In genomic region chr9:125444956-125445506, GRCh38 we compare ENCODE assay signal across 23 cellular contexts.
"Had no signal": no experiment of that assay in that cellular context is flagged by ENCODE, and none has a peak within 500 bp of the region (broad histone marks: within the 10 kb centered on the region; RNA-seq: fewer than 3 reads in every experiment).

No MANE protein-coding gene starts in this region.

- ATAC-seq: activated CD4-positive, alpha-beta T cell treated with anti-CD3 and anti-CD28 coated beads for 36 hours; activated T-cell treated with anti-CD3 and anti-CD28 coated beads, Interleukin-2, amount 50 U/mL, for 4 hours; foreskin keratinocyte; left lung; stimulated activated naive CD8-positive, alpha-beta T cell treated with anti-CD3 and anti-CD28 coated beads, Interleukin-15, Interleukin-2, amounts not matched to agents 100 U/mL and 50 U/mL, for 24 hours; upper lobe of right lung had no signal

- H3K9me3 ChIP-seq: left lung, prostate gland, thyroid gland, upper lobe of right lung had no signal

- H3K9me3 Mint-ChIP-seq: activated B cell treated with CpG ODN at 0.5 μM for 24 hours; activated T-cell treated with anti-CD3 and anti-CD28 coated beads, Interleukin-2, amount 50 U/mL, for 4 hours; dendritic cell treated with granulocyte-macrophage colony-stimulating factor and Interleukin-4, amounts not matched to agents 40 ng/mL and 50 ng/mL, for 4 days; immature natural killer cell had no signal

- H3K4me3 ChIP-seq: hepatocyte, left lung, prostate gland, thyroid gland, upper lobe of right lung had no signal

- H3K27ac Mint-ChIP-seq: activated B cell treated with CpG ODN at 0.5 μM for 24 hours; activated CD4-positive, alpha-beta T cell treated with anti-CD3 and anti-CD28 coated beads for 36 hours; dendritic cell treated with granulocyte-macrophage colony-stimulating factor and Interleukin-4, amounts not matched to agents 40 ng/mL and 50 ng/mL, for 4 days; immature natural killer cell had no signal

- H3K36me3 ChIP-seq: prostate gland, thyroid gland had no signal

- H3K27ac ChIP-seq: foreskin keratinocyte, hepatocyte, left lung, prostate gland, thyroid gland, upper lobe of right lung had no signal

- H3K4me1 ChIP-seq: foreskin keratinocyte, left lung, prostate gland, upper lobe of right lung had no signal

- H3K27me3 ChIP-seq: foreskin keratinocyte, hepatocyte, left lung, thyroid gland, upper lobe of right lung had no signal

- DNase-seq: activated B cell treated with CpG ODN at 0.5 μM for 24 hours; activated CD4-positive, alpha-beta T cell treated with anti-CD3 and anti-CD28 coated beads for 36 hours; activated CD4-positive, alpha-beta T cell treated with anti-CD3 and anti-CD28 coated beads, Interleukin-2, amount 50 U/mL, for 4 hours; activated CD8-positive, alpha-beta memory T cell treated with anti-CD3 and anti-CD28 coated beads for 24 hours; activated CD8-positive, alpha-beta memory T cell treated with anti-CD3 and anti-CD28 coated beads, Interleukin-2, amount 50 U/mL, for 4 hours; activated naive CD4-positive, alpha-beta T cell treated with Interleukin-2 at 50 U/mL for 16 hours; activated T-cell treated with anti-CD3 and anti-CD28 coated beads, Interleukin-2, amount 50 U/mL, for 4 hours; amygdala; effector CD8-positive, alpha-beta T cell; foreskin keratinocyte; immature natural killer cell; kidney glomerular epithelial cell; left lung; mammary epithelial cell; stimulated activated CD4-positive, alpha-beta T cell treated with anti-CD3 and anti-CD28 coated beads, Interleukin-4, amount 100 ng/mL, for 24 hours; stimulated activated naive CD8-positive, alpha-beta T cell treated with anti-CD3 and anti-CD28 coated beads, Interleukin-15, Interleukin-2, amounts not matched to agents 100 U/mL and 50 U/mL, for 24 hours; T-helper 1 cell; T-helper 9 cell; thyroid gland had no signal

- H3K4me3 Mint-ChIP-seq: activated B cell treated with CpG ODN at 0.5 μM for 24 hours; activated CD4-positive, alpha-beta T cell treated with anti-CD3 and anti-CD28 coated beads for 36 hours; activated T-cell treated with anti-CD3 and anti-CD28 coated beads, Interleukin-2, amount 50 U/mL, for 4 hours; dendritic cell treated with granulocyte-macrophage colony-stimulating factor and Interleukin-4, amounts not matched to agents 40 ng/mL and 50 ng/mL, for 4 days; immature natural killer cell had no signal

- H3K27me3 Mint-ChIP-seq: activated B cell treated with CpG ODN at 0.5 μM for 24 hours; activated CD4-positive, alpha-beta T cell treated with anti-CD3 and anti-CD28 coated beads for 36 hours; dendritic cell treated with granulocyte-macrophage colony-stimulating factor and Interleukin-4, amounts not matched to agents 40 ng/mL and 50 ng/mL, for 4 days had no signal

- H3K4me1 Mint-ChIP-seq: activated CD4-positive, alpha-beta T cell treated with anti-CD3 and anti-CD28 coated beads for 36 hours; immature natural killer cell had no signal
